Comparison of ENCODE assay signal across 1 cellular context in the genomic region with DNA sequence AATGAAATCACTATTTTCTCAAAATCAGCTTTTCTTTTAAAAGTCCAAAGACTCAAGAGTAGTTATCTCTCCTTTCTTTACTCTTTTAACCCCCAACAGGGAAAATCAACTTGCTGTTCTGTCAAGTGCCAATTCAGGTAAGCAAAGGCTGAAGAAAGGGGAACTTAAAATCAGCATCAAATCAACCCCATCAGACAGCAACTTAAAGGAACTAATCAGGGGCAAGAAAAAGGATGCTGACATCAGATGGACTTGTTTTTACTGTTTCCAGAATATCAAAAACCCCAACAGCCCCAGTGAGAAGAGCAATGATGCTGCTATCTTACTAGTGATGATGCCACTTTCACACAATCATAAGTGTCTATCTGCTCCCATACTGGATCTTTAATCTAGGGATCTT.
TF ChIP-seq lines count a peak whose summit lies in the region.

No MANE protein-coding gene starts in this region.

TF ChIP-seq in HCT116, 20 proteins besides CTCF, POLR2A, EP300 and RAD21 (continued from another document):
- TF ChIP-seq, protein P1, sequence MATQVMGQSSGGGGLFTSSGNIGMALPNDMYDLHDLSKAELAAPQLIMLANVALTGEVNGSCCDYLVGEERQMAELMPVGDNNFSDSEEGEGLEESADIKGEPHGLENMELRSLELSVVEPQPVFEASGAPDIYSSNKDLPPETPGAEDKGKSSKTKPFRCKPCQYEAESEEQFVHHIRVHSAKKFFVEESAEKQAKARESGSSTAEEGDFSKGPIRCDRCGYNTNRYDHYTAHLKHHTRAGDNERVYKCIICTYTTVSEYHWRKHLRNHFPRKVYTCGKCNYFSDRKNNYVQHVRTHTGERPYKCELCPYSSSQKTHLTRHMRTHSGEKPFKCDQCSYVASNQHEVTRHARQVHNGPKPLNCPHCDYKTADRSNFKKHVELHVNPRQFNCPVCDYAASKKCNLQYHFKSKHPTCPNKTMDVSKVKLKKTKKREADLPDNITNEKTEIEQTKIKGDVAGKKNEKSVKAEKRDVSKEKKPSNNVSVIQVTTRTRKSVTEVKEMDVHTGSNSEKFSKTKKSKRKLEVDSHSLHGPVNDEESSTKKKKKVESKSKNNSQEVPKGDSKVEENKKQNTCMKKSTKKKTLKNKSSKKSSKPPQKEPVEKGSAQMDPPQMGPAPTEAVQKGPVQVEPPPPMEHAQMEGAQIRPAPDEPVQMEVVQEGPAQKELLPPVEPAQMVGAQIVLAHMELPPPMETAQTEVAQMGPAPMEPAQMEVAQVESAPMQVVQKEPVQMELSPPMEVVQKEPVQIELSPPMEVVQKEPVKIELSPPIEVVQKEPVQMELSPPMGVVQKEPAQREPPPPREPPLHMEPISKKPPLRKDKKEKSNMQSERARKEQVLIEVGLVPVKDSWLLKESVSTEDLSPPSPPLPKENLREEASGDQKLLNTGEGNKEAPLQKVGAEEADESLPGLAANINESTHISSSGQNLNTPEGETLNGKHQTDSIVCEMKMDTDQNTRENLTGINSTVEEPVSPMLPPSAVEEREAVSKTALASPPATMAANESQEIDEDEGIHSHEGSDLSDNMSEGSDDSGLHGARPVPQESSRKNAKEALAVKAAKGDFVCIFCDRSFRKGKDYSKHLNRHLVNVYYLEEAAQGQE (IDR thresholded peaks at IDR 0.05; ENCODE audit: low read depth), result no peak
TF ChIP-seq in HCT116: peak in this region for 0.
